Comparison of ENCODE assay signal across 9 cellular contexts in genomic region chr10:18216482-18216881, GRCh38.
DNase-seq lines count a peak whose midpoint lies in the region; ATAC-seq lines count a peak whose summit lies in the region.
"Had no signal": no experiment of that assay in that cellular context is flagged by ENCODE, and none has a peak within 500 bp of the region (broad histone marks: within the 10 kb centered on the region; RNA-seq: fewer than 3 reads in every experiment).

No MANE protein-coding gene starts in this region.

- no peak for ATAC-seq in activated naive CD8-positive, alpha-beta T cell treated with anti-CD3 and anti-CD28 coated beads, Interleukin-2, amount 50 U/mL, for 24 hours

- no peak overlapping the region for H3K27ac Mint-ChIP-seq in activated naive CD8-positive, alpha-beta T cell treated with anti-CD3 and anti-CD28 coated beads, Interleukin-2, amount 50 U/mL, for 24 hours
- H3K27ac Mint-ChIP-seq: naive B cell had no signal

- DNase-seq in AML-193 (lab: John Stamatoyannopoulos, UW): peak; percentile 13 to 27
- DNase-seq in HuH-7 (ENCODE audit: low spot score): peak; percentile 13
- DNase-seq in astrocyte of the hippocampus (ENCODE audit: low read depth, low spot score): peak; percentile 62
- DNase-seq in left kidney (ENCODE audit: low read depth, low spot score): peak; percentile 45
- DNase-seq in SW480 (ENCODE audit: low spot score): no peak
- DNase-seq in NCI-H2171 (lab: John Stamatoyannopoulos, UW): no peak
- no peak for DNase-seq in SKM-1 treated with dmso at 0.1 percent for 144 hours (lab: John Stamatoyannopoulos, UW; ENCODE audit: unreplicated experiment)
- no peak for DNase-seq in activated naive CD8-positive, alpha-beta T cell treated with anti-CD3 and anti-CD28 coated beads, Interleukin-2, amount 50 U/mL, for 24 hours
- DNase-seq: naive B cell had no signal

- H3K9me3 Mint-ChIP-seq in activated naive CD8-positive, alpha-beta T cell treated with anti-CD3 and anti-CD28 coated beads, Interleukin-2, amount 50 U/mL, for 24 hours: no peaks in the 10 kb centered on the region
- H3K9me3 Mint-ChIP-seq: naive B cell had no signal

- no peaks in the 10 kb centered on the region for H3K27me3 Mint-ChIP-seq in activated naive CD8-positive, alpha-beta T cell treated with anti-CD3 and anti-CD28 coated beads, Interleukin-2, amount 50 U/mL, for 24 hours

- no peak overlapping the region for H3K4me3 Mint-ChIP-seq in activated naive CD8-positive, alpha-beta T cell treated with anti-CD3 and anti-CD28 coated beads, Interleukin-2, amount 50 U/mL, for 24 hours
- H3K4me3 Mint-ChIP-seq: naive B cell had no signal

- no peaks in the 10 kb centered on the region for H3K36me3 Mint-ChIP-seq in activated naive CD8-positive, alpha-beta T cell treated with anti-CD3 and anti-CD28 coated beads, Interleukin-2, amount 50 U/mL, for 24 hours (ENCODE audit: low read depth)
- H3K36me3 Mint-ChIP-seq: naive B cell had no signal

- H3K4me1 Mint-ChIP-seq in activated naive CD8-positive, alpha-beta T cell treated with anti-CD3 and anti-CD28 coated beads, Interleukin-2, amount 50 U/mL, for 24 hours: no peaks in the 10 kb centered on the region
- H3K4me1 Mint-ChIP-seq: naive B cell had no signal

Comparison
In these comparisons a context has a peak if more than half of its experiments do, and no peak if none do; other contexts are left out.
1. DNase-seq: peak in AML-193 (2 of 2), HuH-7 (single experiment), astrocyte of the hippocampus (single experiment) and left kidney (single experiment); none in SW480 (single experiment), NCI-H2171 (single experiment), SKM-1 treated with dmso at 0.1 percent for 144 hours (single experiment) and activated naive CD8-positive, alpha-beta T cell treated with anti-CD3 and anti-CD28 coated beads, Interleukin-2, amount 50 U/mL, for 24 hours (single experiment).